Comparison of ENCODE assay signal across 2 cellular contexts in the genomic region with DNA sequence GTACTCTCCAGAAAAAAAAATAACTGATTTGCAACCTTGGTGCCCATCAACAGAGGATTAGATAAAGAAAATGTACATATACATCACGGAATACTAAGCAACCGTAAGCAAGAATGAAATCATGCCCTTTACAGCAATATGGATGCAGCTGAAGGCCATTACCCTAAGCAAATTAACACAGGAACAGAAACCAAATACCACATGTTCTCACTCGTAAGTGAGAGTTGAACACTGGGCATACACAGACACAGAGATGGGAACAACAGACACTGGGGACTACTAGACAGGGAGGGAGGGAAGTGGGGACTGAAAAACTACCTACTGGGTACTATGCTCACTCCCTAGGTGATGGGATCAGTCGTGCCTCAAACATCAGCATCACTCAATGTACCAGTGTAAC.
TF ChIP-seq lines count a peak whose summit lies in the region.

No MANE protein-coding gene starts in this region.

TF ChIP-seq in HepG2, 621 proteins besides CTCF, POLR2A, EP300 and RAD21:
- 0 out of 2 replicates have a peak, but pooled peaks have one; percentile 38 for TF ChIP-seq ZNF317 (CRISPR knock-in tag; IDR thresholded peaks at IDR 0.05)
- TF ChIP-seq SOX6 (IDR thresholded peaks at IDR 0.05): no peak
- TF ChIP-seq SOX6 (CRISPR knock-in tag; IDR thresholded peaks at IDR 0.05): no peak
- no peak for TF ChIP-seq PRPF4 (IDR thresholded peaks at IDR 0.05; ENCODE audit: low read depth, low read length, poor library complexity, severe bottlenecking)

TF ChIP-seq in GM12878, 131 proteins besides CTCF, POLR2A, EP300 and RAD21:
- TF ChIP-seq MTA2 (IDR thresholded peaks at IDR 0.05; ENCODE audit: low read depth): peak; percentile 54; the same call in 1 of the 2 replicates
- 0 out of 2 replicates have a peak, but pooled peaks have one; percentile 39 for TF ChIP-seq ATF7 (IDR thresholded peaks at IDR 0.05; ENCODE audit: low read depth)
- TF ChIP-seq SUZ12 (IDR thresholded peaks at IDR 0.05; ENCODE audit: unreplicated experiment): no peak
- no peak for TF ChIP-seq RBBP5 (conservative IDR thresholded peaks at IDR 0.05)
- TF ChIP-seq MEF2B (IDR thresholded peaks at IDR 0.05; ENCODE audit: partially characterized antibody, poor library complexity, severe bottlenecking): peak; percentile 19
- no peak for TF ChIP-seq SMC3 (IDR thresholded peaks at IDR 0.05; ENCODE audit: borderline replicate concordance, low read length)
- TF ChIP-seq IKZF2 (IDR thresholded peaks at IDR 0.05): peak in 1 of 2 experiments; percentile 40; a peak in 1 of 4 replicates
- TF ChIP-seq, protein P1, sequence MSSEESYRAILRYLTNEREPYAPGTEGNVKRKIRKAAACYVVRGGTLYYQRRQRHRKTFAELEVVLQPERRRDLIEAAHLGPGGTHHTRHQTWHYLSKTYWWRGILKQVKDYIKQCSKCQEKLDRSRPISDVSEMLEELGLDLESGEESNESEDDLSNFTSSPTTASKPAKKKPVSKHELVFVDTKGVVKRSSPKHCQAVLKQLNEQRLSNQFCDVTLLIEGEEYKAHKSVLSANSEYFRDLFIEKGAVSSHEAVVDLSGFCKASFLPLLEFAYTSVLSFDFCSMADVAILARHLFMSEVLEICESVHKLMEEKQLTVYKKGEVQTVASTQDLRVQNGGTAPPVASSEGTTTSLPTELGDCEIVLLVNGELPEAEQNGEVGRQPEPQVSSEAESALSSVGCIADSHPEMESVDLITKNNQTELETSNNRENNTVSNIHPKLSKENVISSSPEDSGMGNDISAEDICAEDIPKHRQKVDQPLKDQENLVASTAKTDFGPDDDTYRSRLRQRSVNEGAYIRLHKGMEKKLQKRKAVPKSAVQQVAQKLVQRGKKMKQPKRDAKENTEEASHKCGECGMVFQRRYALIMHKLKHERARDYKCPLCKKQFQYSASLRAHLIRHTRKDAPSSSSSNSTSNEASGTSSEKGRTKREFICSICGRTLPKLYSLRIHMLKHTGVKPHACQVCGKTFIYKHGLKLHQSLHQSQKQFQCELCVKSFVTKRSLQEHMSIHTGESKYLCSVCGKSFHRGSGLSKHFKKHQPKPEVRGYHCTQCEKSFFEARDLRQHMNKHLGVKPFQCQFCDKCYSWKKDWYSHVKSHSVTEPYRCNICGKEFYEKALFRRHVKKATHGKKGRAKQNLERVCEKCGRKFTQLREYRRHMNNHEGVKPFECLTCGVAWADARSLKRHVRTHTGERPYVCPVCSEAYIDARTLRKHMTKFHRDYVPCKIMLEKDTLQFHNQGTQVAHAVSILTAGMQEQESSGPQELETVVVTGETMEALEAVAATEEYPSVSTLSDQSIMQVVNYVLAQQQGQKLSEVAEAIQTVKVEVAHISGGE (CRISPR knock-in tag; IDR thresholded peaks at IDR 0.05): no peak
- TF ChIP-seq IKZF1 (conservative IDR thresholded peaks at IDR 0.05): 0 out of 2 replicates have a peak, but pooled peaks have one; percentile 15
